ENCODE assay signal across 12 cellular contexts in the genomic region with DNA sequence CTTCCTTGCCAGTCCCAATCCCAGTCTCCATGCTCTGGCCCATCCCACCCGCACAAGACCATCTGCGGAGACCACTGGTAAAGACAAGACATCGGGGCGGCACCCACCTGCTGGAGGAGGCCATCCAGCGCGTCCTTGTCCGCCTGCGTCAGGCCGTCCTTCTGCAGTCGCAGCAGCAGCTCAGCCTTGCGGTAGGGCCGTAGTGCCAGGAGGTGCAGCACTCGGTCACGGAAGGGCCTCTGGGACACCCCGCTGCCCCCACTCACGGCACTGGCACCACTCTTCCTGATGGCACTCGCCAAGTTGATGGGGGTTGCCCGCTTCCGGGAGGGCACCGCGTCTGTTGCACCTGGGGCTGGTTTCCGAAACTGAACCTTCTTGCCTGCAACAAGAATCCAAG. TPM values are rescaled to one million over a fixed set of nuclear protein-coding genes. Genes with fewer than 3 reads are reported as not detected.
DNase-seq lines count a peak whose midpoint lies in the region; ATAC-seq, FAIRE-seq and TF ChIP-seq lines count a peak whose summit lies in the region.
"Had no signal": no experiment of that assay in that cellular context is flagged by ENCODE, and none has a peak within 500 bp of the region (broad histone marks: within the 10 kb centered on the region; RNA-seq: fewer than 3 reads in every experiment).

No MANE protein-coding gene starts in this region.

- ATAC-seq in DND-41 (ENCODE audit: insufficient read depth, low read depth) = peak; percentile 10; the same call in 1 of the 3 replicates
- ATAC-seq in RWPE2 (ENCODE audit: low read depth) = no peak

- H3K9me3 ChIP-seq in DND-41 (ENCODE audit: insufficient read depth, low read length, severe bottlenecking) (no peaks in the 10 kb centered on the region), RWPE2 (ENCODE audit: severe bottlenecking) (no peaks in the 10 kb centered on the region), kidney (ENCODE audit: control insufficient read depth in 1 of 2, low read length in 2 of 2) (no peaks in the 10 kb centered on the region), stomach smooth muscle (ENCODE audit: control insufficient read depth in 2 of 2, low read length in 2 of 2) (no peaks in the 10 kb centered on the region)

- H3K4me1 Mint-ChIP-seq in activated T-helper 1 cell treated with anti-CD3 and anti-CD28 coated beads, Interleukin-12 subunit alpha, Interleukin-12 subunit beta, Interleukin-2, Interleukin-4 antibody, amounts not matched to agents 30 ng/mL and 10 ng/mL and 1 ng/mL, durations not matched to agents 14 hours and 24 hours and 36 hours (ENCODE audit: low read depth) = peaks cover 11% of the 10 kb centered on the region

- H4K20me1 ChIP-seq in DND-41 (ENCODE audit: insufficient read depth, low read length) = peaks cover 35% of the 10 kb centered on the region

- H3K27ac ChIP-seq in DND-41 (ENCODE audit: low read length) = no peak overlapping the region
- H3K27ac ChIP-seq in RWPE2 (ENCODE audit: poor library complexity, severe bottlenecking) = peak overlapping the region; percentile 87
- peak overlapping the region in 1 of 2 donors; percentile 34 for H3K27ac ChIP-seq in kidney (ENCODE audit: low read depth in 2 of 2, low read length in 2 of 2)
- peak overlapping the region; percentile 75 for H3K27ac ChIP-seq in stomach smooth muscle (ENCODE audit: low read length)

- H3K27ac Mint-ChIP-seq in activated T-helper 1 cell treated with anti-CD3 and anti-CD28 coated beads, Interleukin-12 subunit alpha, Interleukin-12 subunit beta, Interleukin-2, Interleukin-4 antibody, amounts not matched to agents 30 ng/mL and 10 ng/mL and 1 ng/mL, durations not matched to agents 14 hours and 24 hours and 36 hours = no peak overlapping the region
- H3K27ac Mint-ChIP-seq: GM23338 had no signal

- H3K4me1 ChIP-seq in DND-41 (ENCODE audit: insufficient read depth, low read length) (no peaks in the 10 kb centered on the region), RWPE2 (ENCODE audit: insufficient read depth, poor library complexity, severe bottlenecking) (peaks cover 20% of the 10 kb centered on the region), kidney (ENCODE audit: control insufficient read depth in 1 of 2, insufficient read depth in 1 of 2, low read depth in 1 of 2, low read length in 2 of 2) (peaks cover 25 to 47% of the 10 kb centered on the region in 2 donors), stomach smooth muscle (ENCODE audit: control insufficient read depth, insufficient read depth, low read length) (peaks cover 63% of the 10 kb centered on the region)

- DNase-seq in DND-41 (no peak), RWPE2 (ENCODE audit: low spot score) (no peak), kidney (peak; percentile 81), dedifferentiated amniotic fluid mesenchymal stem cell (ENCODE audit: extremely low spot score) (no peak)
- DNase-seq in activated T-helper 1 cell treated with anti-CD3 and anti-CD28 coated beads, Interleukin-12 subunit alpha, Interleukin-12 subunit beta, Interleukin-2, Interleukin-4 antibody, amounts not matched to agents 30 ng/mL and 10 ng/mL and 1 ng/mL, durations not matched to agents 14 hours and 24 hours and 36 hours (ENCODE audit: low spot score) = no peak
- DNase-seq in activated CD4-positive, alpha-beta T cell treated with anti-CD3 and anti-CD28 coated beads, Interleukin-2, amount 50 U/mL, for 1 hour = no peak

- intact Hi-C loops in kidney (cut with DNase I) = no loop called here
- intact Hi-C loops in activated T-helper 1 cell treated with anti-CD3 and anti-CD28 coated beads, Interleukin-12 subunit alpha, Interleukin-12 subunit beta, Interleukin-2, Interleukin-4 antibody, amounts not matched to agents 30 ng/mL and 10 ng/mL and 1 ng/mL, durations not matched to agents 14 hours and 24 hours and 36 hours (cut with micrococcal nuclease) = no loop called here

- no peak overlapping the region for H2AFZ ChIP-seq in DND-41 (ENCODE audit: low read depth, low read length)
- H2AFZ ChIP-seq: GM23338 had no signal

- H3K4me2 ChIP-seq in DND-41 (ENCODE audit: insufficient read depth, low read length) = no peak overlapping the region
- H3K4me2 ChIP-seq: GM23338 had no signal

- no peak overlapping the region for H3K4me3 ChIP-seq in DND-41 (ENCODE audit: low read depth in 1 of 2, low read length in 2 of 2)
- no peak overlapping the region for H3K4me3 ChIP-seq in RWPE2 (ENCODE audit: severe bottlenecking)
- no peak overlapping the region for H3K4me3 ChIP-seq in kidney (ENCODE audit: low read length in 2 of 2)
- H3K4me3 ChIP-seq in stomach smooth muscle (ENCODE audit: low read length in 2 of 2) = no peak overlapping the region
- H3K4me3 ChIP-seq: GM23338 had no signal

- no peaks in the 10 kb centered on the region for H3K27me3 Mint-ChIP-seq in activated T-helper 1 cell treated with anti-CD3 and anti-CD28 coated beads, Interleukin-12 subunit alpha, Interleukin-12 subunit beta, Interleukin-2, Interleukin-4 antibody, amounts not matched to agents 30 ng/mL and 10 ng/mL and 1 ng/mL, durations not matched to agents 14 hours and 24 hours and 36 hours (ENCODE audit: insufficient read depth)
- H3K27me3 Mint-ChIP-seq: activated CD4-positive, alpha-beta T cell treated with anti-CD3 and anti-CD28 coated beads, Interleukin-2, amount 10 ng/mL, durations not matched to agents 24 days and 14 days; naive thymus-derived CD4-positive, alpha-beta T cell had no signal

- H3K9ac ChIP-seq in DND-41 (ENCODE audit: low read depth, low read length) = no peak overlapping the region
- no peak overlapping the region for H3K9ac ChIP-seq in kidney (ENCODE audit: low read length in 2 of 2)
- no peak overlapping the region for H3K9ac ChIP-seq in stomach smooth muscle (ENCODE audit: low read length in 2 of 2)

- no peaks in the 10 kb centered on the region for H3K9me3 Mint-ChIP-seq in activated T-helper 1 cell treated with anti-CD3 and anti-CD28 coated beads, Interleukin-12 subunit alpha, Interleukin-12 subunit beta, Interleukin-2, Interleukin-4 antibody, amounts not matched to agents 30 ng/mL and 10 ng/mL and 1 ng/mL, durations not matched to agents 14 hours and 24 hours and 36 hours
- H3K9me3 Mint-ChIP-seq: activated CD4-positive, alpha-beta T cell treated with anti-CD3 and anti-CD28 coated beads, Interleukin-2, amount 10 ng/mL, durations not matched to agents 24 days and 14 days; activated T-cell treated with anti-CD3 and anti-CD28 coated beads, Interleukin-2, amount 50 U/mL, for 4 hours; GM23338; naive thymus-derived CD4-positive, alpha-beta T cell had no signal

- H3K4me3 Mint-ChIP-seq in activated T-helper 1 cell treated with anti-CD3 and anti-CD28 coated beads, Interleukin-12 subunit alpha, Interleukin-12 subunit beta, Interleukin-2, Interleukin-4 antibody, amounts not matched to agents 30 ng/mL and 10 ng/mL and 1 ng/mL, durations not matched to agents 14 hours and 24 hours and 36 hours = no peak overlapping the region
- H3K4me3 Mint-ChIP-seq: activated CD4-positive, alpha-beta T cell treated with anti-CD3 and anti-CD28 coated beads, Interleukin-2, amount 10 ng/mL, durations not matched to agents 24 days and 14 days; activated T-cell treated with anti-CD3 and anti-CD28 coated beads, Interleukin-2, amount 50 U/mL, for 4 hours; GM23338; naive thymus-derived CD4-positive, alpha-beta T cell had no signal

- no peak for FAIRE-seq in kidney (lab: Jason Lieb, UNC)
- FAIRE-seq: urothelium cell line had no signal

- H3K27me3 ChIP-seq in DND-41 (ENCODE audit: insufficient read depth, low read length, poor library complexity) (no peaks in the 10 kb centered on the region), RWPE2 (ENCODE audit: insufficient read depth, poor library complexity, severe bottlenecking) (no peaks in the 10 kb centered on the region), stomach smooth muscle (ENCODE audit: control insufficient read depth in 1 of 2, insufficient read depth in 2 of 2, low read length in 2 of 2) (no peaks in the 10 kb centered on the region)

- H3K36me3 ChIP-seq in DND-41 (ENCODE audit: insufficient read depth, low read length) = peaks cover 72% of the 10 kb centered on the region
- peaks cover 45% of the 10 kb centered on the region for H3K36me3 ChIP-seq in RWPE2 (ENCODE audit: low read depth)
- H3K36me3 ChIP-seq in kidney (ENCODE audit: control insufficient read depth in 1 of 2, insufficient read depth in 2 of 2, low read length in 2 of 2) = peaks cover 27 to 34% of the 10 kb centered on the region in 2 donors
- peaks cover 12 to 14% of the 10 kb centered on the region in 2 donors for H3K36me3 ChIP-seq in stomach smooth muscle (ENCODE audit: control insufficient read depth in 2 of 2, insufficient read depth in 2 of 2, low read length in 2 of 2)

- TF ChIP-seq CTCF in DND-41 (IDR thresholded peaks at IDR 0.05; ENCODE audit: borderline replicate concordance, extremely low read depth, low read length, poor library complexity, severe bottlenecking) (no peak), RWPE2 (IDR thresholded peaks at IDR 0.05; ENCODE audit: poor library complexity, severe bottlenecking) (no peak), kidney (IDR thresholded peaks at IDR 0.05; ENCODE audit: borderline replicate concordance, extremely low read depth, insufficient read depth) (no peak)

- 0 out of 2 replicates have a peak, but pooled peaks cover under 1% of the 10 kb centered on the region for H3K79me2 ChIP-seq in DND-41 (ENCODE audit: insufficient read depth, low read length)

- H3K36me3 Mint-ChIP-seq in activated T-helper 1 cell treated with anti-CD3 and anti-CD28 coated beads, Interleukin-12 subunit alpha, Interleukin-12 subunit beta, Interleukin-2, Interleukin-4 antibody, amounts not matched to agents 30 ng/mL and 10 ng/mL and 1 ng/mL, durations not matched to agents 14 hours and 24 hours and 36 hours (ENCODE audit: low read depth) = peaks cover 14% of the 10 kb centered on the region

RNA-seq across cellular contexts. Expression of a gene that starts 23.5 kb away (rescaled TPM):
- total RNA-seq in kidney = 68.6 TPM
- polyA plus RNA-seq in kidney (ENCODE audit: insufficient read depth, low read depth, low replicate concordance) = 101 TPM
- 9.0 and 10.7 TPM in 2 replicates for total RNA-seq in activated T-helper 1 cell treated with anti-CD3 and anti-CD28 coated beads, Interleukin-12 subunit alpha, Interleukin-12 subunit beta, Interleukin-2, Interleukin-4 antibody, amounts not matched to agents 30 ng/mL and 10 ng/mL and 1 ng/mL, durations not matched to agents 14 hours and 24 hours and 36 hours

RNA-seq across cellular contexts. Expression of a gene that starts 42.3 kb away (rescaled TPM):
- total RNA-seq in kidney = 64.9 TPM
- 74.9 TPM for polyA plus RNA-seq in kidney (ENCODE audit: insufficient read depth, low read depth, low replicate concordance)
- 135 and 141 TPM in 2 replicates for total RNA-seq in activated T-helper 1 cell treated with anti-CD3 and anti-CD28 coated beads, Interleukin-12 subunit alpha, Interleukin-12 subunit beta, Interleukin-2, Interleukin-4 antibody, amounts not matched to agents 30 ng/mL and 10 ng/mL and 1 ng/mL, durations not matched to agents 14 hours and 24 hours and 36 hours
